In genomic region chr2:105962221-105962620, GRCh38 we compare ENCODE assay signal across 2 cellular contexts.
TF ChIP-seq lines count a peak whose summit lies in the region.

No MANE protein-coding gene starts in this region.

TF ChIP-seq in HepG2, 621 proteins besides CTCF, POLR2A, EP300 and RAD21:
- TF ChIP-seq NR2C2 (CRISPR knock-in tag; IDR thresholded peaks at IDR 0.05; ENCODE audit: borderline replicate concordance) = peak; percentile 71
- TF ChIP-seq NR2F6 (IDR thresholded peaks at IDR 0.05) = peak; percentile 67
- peak; percentile 43; the same call in 1 of the 2 replicates for TF ChIP-seq NR2F6 (CRISPR knock-in tag; IDR thresholded peaks at IDR 0.05)
- TF ChIP-seq CREM (IDR thresholded peaks at IDR 0.05) = no peak
- no peak for TF ChIP-seq CREM (CRISPR knock-in tag; IDR thresholded peaks at IDR 0.05)

TF ChIP-seq in WTC11, 78 proteins besides CTCF, POLR2A, EP300 and RAD21:
- TF ChIP-seq FOXK1 (CRISPR knock-in tag; IDR thresholded peaks at IDR 0.05) (no peak), ELF4 (CRISPR knock-in tag; IDR thresholded peaks at IDR 0.05; ENCODE audit: low read depth) (no peak), MAX (CRISPR knock-in tag; IDR thresholded peaks at IDR 0.05) (0 out of 2 replicates have a peak, but pooled peaks have one; percentile 3), TEAD1 (CRISPR knock-in tag; IDR thresholded peaks at IDR 0.05) (no peak), NFE2L1 (CRISPR knock-in tag; IDR thresholded peaks at IDR 0.05) (no peak)
